In genomic region chr1:51570063-51570720, GRCh38 we compare ENCODE assay signal across 8 cellular contexts. TPM values are rescaled to one million over a fixed set of nuclear protein-coding genes. Genes with fewer than 3 reads are reported as not detected.
DNase-seq lines count a peak whose midpoint lies in the region; ATAC-seq and TF ChIP-seq lines count a peak whose summit lies in the region.

No MANE protein-coding gene starts in this region.

- no peaks in the 10 kb centered on the region for H3K36me3 Mint-ChIP-seq in Caco-2 (ENCODE audit: insufficient read depth, unreplicated experiment)

- CTCF ChIA-PET in Caco-2 (lab: Charles Lee) = interaction anchor here (0.5 to 1.1 kb wide), 2 partner anchors 58 to 199 kb away, joined by 5 read pairs; no protein-coding TSS in a partner anchor

- no peaks in the 10 kb centered on the region for H3K36me3 ChIP-seq in Caco-2 (ENCODE audit: control insufficient read depth, insufficient read depth, low read length)
- no peaks in the 10 kb centered on the region for H3K36me3 ChIP-seq in esophagus (ENCODE audit: control insufficient read depth in 2 of 2, insufficient read depth in 2 of 2, low read length in 1 of 2)

- ATAC-seq in GM21526 (IDR thresholded peaks at IDR 0.05; ENCODE audit: low FRiP score, unreplicated experiment) (peak; percentile 11), HG03108 (IDR thresholded peaks at IDR 0.05; ENCODE audit: unreplicated experiment) (no peak), HG02642 (IDR thresholded peaks at IDR 0.05; ENCODE audit: poor library complexity, unreplicated experiment) (no peak)

- H3K4me3 ChIP-seq in Caco-2 (ENCODE audit: low read depth, low read length) (no peak overlapping the region), esophagus (ENCODE audit: low read depth in 1 of 2, low read length in 2 of 2) (no peak overlapping the region)

- peak overlapping the region; percentile 50 for H3K4me3 Mint-ChIP-seq in Caco-2 (ENCODE audit: unreplicated experiment)

- POLR2A ChIA-PET in Caco-2 (lab: Charles Lee) = no interaction called here

- H3K27ac ChIP-seq in esophagus (ENCODE audit: low read depth in 2 of 2, low read length in 1 of 2) = peak overlapping the region; percentile 17 to 23

- no peak for DNase-seq in Caco-2
- DNase-seq in M059J (ENCODE audit: low read depth) = peak; percentile 72
- DNase-seq in D341Med (ENCODE audit: low spot score) = no peak
- no peak for DNase-seq in DMS153 treated with DMSO at 0.1 percent for 48 hours (lab: John Stamatoyannopoulos, UW; ENCODE audit: unreplicated experiment)

- H3K9me3 ChIP-seq in Caco-2 = no peaks in the 10 kb centered on the region
- no peaks in the 10 kb centered on the region for H3K9me3 ChIP-seq in esophagus (ENCODE audit: control insufficient read depth in 2 of 2, insufficient read depth in 1 of 2, low read depth in 1 of 2, low read length in 1 of 2)

- peak overlapping the region; percentile 98 for H3K27ac Mint-ChIP-seq in Caco-2 (ENCODE audit: unreplicated experiment)

- H3K9me3 Mint-ChIP-seq in Caco-2 (ENCODE audit: unreplicated experiment) = no peaks in the 10 kb centered on the region

- intact Hi-C loops in Caco-2 (cut with micrococcal nuclease; ENCODE audit: unreplicated experiment) = no loop called here

- H3K27me3 Mint-ChIP-seq in Caco-2 (ENCODE audit: insufficient read depth, unreplicated experiment) = no peaks in the 10 kb centered on the region

- peaks cover 15% of the 10 kb centered on the region for H3K4me1 Mint-ChIP-seq in Caco-2 (ENCODE audit: low read depth, unreplicated experiment)

- H3K27me3 ChIP-seq in Caco-2 (replicated peaks; ENCODE audit: control insufficient read depth, insufficient read depth, low read length) (no peaks in the 10 kb centered on the region), esophagus (ENCODE audit: control insufficient read depth in 1 of 2, insufficient read depth in 2 of 2, low read length in 2 of 2) (no peaks in the 10 kb centered on the region)

- no peak for TF ChIP-seq CTCF in Caco-2 (IDR thresholded peaks at IDR 0.05; ENCODE audit: insufficient read depth in 1 of 2, low read depth in 1 of 2, low read length in 1 of 2, severe bottlenecking in 1 of 2, unreplicated experiment in 1 of 2)

- WGBS in esophagus, 2 donors = 55 to 66% methylated on average over 4 of the region's 4 CpGs

- H3K4me1 ChIP-seq in Caco-2 = peaks cover 34% of the 10 kb centered on the region
- no peaks in the 10 kb centered on the region for H3K4me1 ChIP-seq in esophagus (ENCODE audit: control insufficient read depth in 2 of 2, insufficient read depth in 2 of 2, low read length in 1 of 2)

- no TSS peak for BruUV-seq in Caco-2 (replicated peaks; lab: Mats Ljungman, UMichigan)

RNA-seq across cellular contexts. Expression of gene OSBPL9, which starts 46.7 kb away (rescaled TPM):
- total RNA-seq in Caco-2 (2022) = 58.7 and 61.9 TPM in 2 replicates
- 98.9 and 109 TPM in 2 replicates for total RNA-seq in M059J (2014; rRNA removed; shearing (Covaris generic))
- 10 to 100 TPM; 17.5 to 26.0 TPM for polyA plus RNA-seq in esophagus

RNA-seq across cellular contexts. Expression of gene EPS15, which starts 51.1 kb away (rescaled TPM):
- total RNA-seq in Caco-2 (2022) = 39.2 and 41.5 TPM in 2 replicates
- 28.0 and 46.1 TPM in 2 replicates for total RNA-seq in M059J (2014; rRNA removed; shearing (Covaris generic))
- 10 to 100 TPM; 10.8 to 14.4 TPM for polyA plus RNA-seq in esophagus
